ENCODE assay signal across 1 cellular context in the genomic region with DNA sequence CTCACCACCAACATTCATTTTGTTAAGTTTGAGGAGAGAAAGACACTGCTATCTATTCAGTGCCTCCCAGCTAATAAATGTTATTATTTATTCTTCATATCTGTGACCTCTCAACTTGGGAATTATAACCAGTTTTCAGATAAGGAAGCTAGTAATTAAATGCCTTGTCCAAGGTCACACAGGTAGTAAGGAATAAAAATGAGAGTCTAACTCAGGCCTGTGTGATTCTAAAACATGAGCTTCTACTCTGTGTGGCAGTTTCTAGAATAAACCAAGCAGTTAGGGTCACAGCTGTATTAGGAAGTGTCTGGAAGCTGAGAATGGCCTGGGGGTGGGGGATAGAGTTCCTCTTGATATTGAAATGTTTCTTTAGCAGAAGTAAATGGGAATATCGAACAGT.
TF ChIP-seq lines count a peak whose summit lies in the region.

No MANE protein-coding gene starts in this region.

TF ChIP-seq in IMR-90, 13 proteins besides CTCF, POLR2A, EP300 and RAD21 (continued from another document):
- TF ChIP-seq RCOR1 (IDR thresholded peaks at IDR 0.05; ENCODE audit: insufficient replicate concordance, low read length) (no peak), CEBPB (IDR thresholded peaks at IDR 0.05; ENCODE audit: low read depth, low read length) (no peak), MXI1 (IDR thresholded peaks at IDR 0.05; ENCODE audit: borderline replicate concordance, low read depth, low read length) (no peak), FOS (IDR thresholded peaks at IDR 0.05; ENCODE audit: low read depth, low read length) (no peak), RFX5 (IDR thresholded peaks at IDR 0.05; ENCODE audit: low read depth, low read length) (no peak), MAZ (IDR thresholded peaks at IDR 0.05; ENCODE audit: borderline replicate concordance, low read depth, low read length) (no peak), CHD1 (IDR thresholded peaks at IDR 0.05; ENCODE audit: low read depth, low read length) (no peak), BHLHE40 (IDR thresholded peaks at IDR 0.05; ENCODE audit: low read depth, low read length) (no peak)
- TF ChIP-seq, protein P1, sequence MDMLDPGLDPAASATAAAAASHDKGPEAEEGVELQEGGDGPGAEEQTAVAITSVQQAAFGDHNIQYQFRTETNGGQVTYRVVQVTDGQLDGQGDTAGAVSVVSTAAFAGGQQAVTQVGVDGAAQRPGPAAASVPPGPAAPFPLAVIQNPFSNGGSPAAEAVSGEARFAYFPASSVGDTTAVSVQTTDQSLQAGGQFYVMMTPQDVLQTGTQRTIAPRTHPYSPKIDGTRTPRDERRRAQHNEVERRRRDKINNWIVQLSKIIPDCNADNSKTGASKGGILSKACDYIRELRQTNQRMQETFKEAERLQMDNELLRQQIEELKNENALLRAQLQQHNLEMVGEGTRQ (IDR thresholded peaks at IDR 0.05; ENCODE audit: low read depth, low read length), result no peak
- TF ChIP-seq, protein P2, sequence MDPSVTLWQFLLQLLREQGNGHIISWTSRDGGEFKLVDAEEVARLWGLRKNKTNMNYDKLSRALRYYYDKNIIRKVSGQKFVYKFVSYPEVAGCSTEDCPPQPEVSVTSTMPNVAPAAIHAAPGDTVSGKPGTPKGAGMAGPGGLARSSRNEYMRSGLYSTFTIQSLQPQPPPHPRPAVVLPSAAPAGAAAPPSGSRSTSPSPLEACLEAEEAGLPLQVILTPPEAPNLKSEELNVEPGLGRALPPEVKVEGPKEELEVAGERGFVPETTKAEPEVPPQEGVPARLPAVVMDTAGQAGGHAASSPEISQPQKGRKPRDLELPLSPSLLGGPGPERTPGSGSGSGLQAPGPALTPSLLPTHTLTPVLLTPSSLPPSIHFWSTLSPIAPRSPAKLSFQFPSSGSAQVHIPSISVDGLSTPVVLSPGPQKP (IDR thresholded peaks at IDR 0.05; ENCODE audit: borderline replicate concordance, low read depth, low read length), result no peak
